ENCODE assay signal across 8 cellular contexts in genomic region chr1:203871114-203871875, GRCh38. TPM values are rescaled to one million over a fixed set of nuclear protein-coding genes. Genes with fewer than 3 reads are reported as not detected.
DNase-seq lines count a peak whose midpoint lies in the region; ATAC-seq and TF ChIP-seq lines count a peak whose summit lies in the region.

No MANE protein-coding gene starts in this region.

- no peak for ATAC-seq in HG03095 (IDR thresholded peaks at IDR 0.05; ENCODE audit: unreplicated experiment)
- ATAC-seq in GM19023 (IDR thresholded peaks at IDR 0.05; ENCODE audit: unreplicated experiment): no peak

- H3K36me3 ChIP-seq in esophagus squamous epithelium: peaks cover 0 to 74% (median 21%) of the 10 kb centered on the region in 3 donors

- no peak for TF ChIP-seq POLR2A in esophagus squamous epithelium (IDR thresholded peaks at IDR 0.05)

- no peaks in the 10 kb centered on the region for H3K9me3 ChIP-seq in esophagus squamous epithelium

- H3K27me3 ChIP-seq in esophagus squamous epithelium: no peaks in the 10 kb centered on the region

- 74 to 78% methylated on average over 3 of the region's 3 CpGs for WGBS in esophagus squamous epithelium, 2 donors

- TF ChIP-seq CTCF in 22Rv1 (IDR thresholded peaks at IDR 0.05) (peak; percentile 88), esophagus squamous epithelium (IDR thresholded peaks at IDR 0.05) (peak; percentile 31 to 95 (median 78))

- intact Hi-C loops in esophagus squamous epithelium (cut with DNase I): loop anchor here (5.0 kb wide), 1 partner anchor 251 kb away; no protein-coding TSS in a partner anchor

- DNase-seq in EL (peak; percentile 69), NCI-H1092 treated with DMSO at 0.1 percent for 48 hours (lab: John Stamatoyannopoulos, UW) (peak; percentile 58), SW 1271 (lab: John Stamatoyannopoulos, UW) (peak; percentile 20 to 67), esophagus squamous epithelium (lab: John Stamatoyannopoulos, UW) (no peak), myocyte (ENCODE audit: low read depth) (peak; percentile 69)

- H3K4me1 ChIP-seq in esophagus squamous epithelium: peaks cover 0 to 10% (median 0%) of the 10 kb centered on the region in 3 donors

- peak overlapping the region; percentile 29 for H3K27ac ChIP-seq in 22Rv1
- peak overlapping the region in 3 of 4 donors; percentile 2 to 39 (median 14) for H3K27ac ChIP-seq in esophagus squamous epithelium

- H3K4me3 ChIP-seq in esophagus squamous epithelium: no peak overlapping the region

RNA-seq across cellular contexts. Expression of gene SNRPE, which starts 9.9 kb away (rescaled TPM):
- 10 to 100 TPM; 14.2 to 60.1 (median 54.7) TPM for total RNA-seq in esophagus squamous epithelium
- total RNA-seq in myocyte: 38.8 and 50.6 TPM in 2 replicates
- polyA plus RNA-seq in myocyte (2012): 90.0 TPM
